In the genomic region with DNA sequence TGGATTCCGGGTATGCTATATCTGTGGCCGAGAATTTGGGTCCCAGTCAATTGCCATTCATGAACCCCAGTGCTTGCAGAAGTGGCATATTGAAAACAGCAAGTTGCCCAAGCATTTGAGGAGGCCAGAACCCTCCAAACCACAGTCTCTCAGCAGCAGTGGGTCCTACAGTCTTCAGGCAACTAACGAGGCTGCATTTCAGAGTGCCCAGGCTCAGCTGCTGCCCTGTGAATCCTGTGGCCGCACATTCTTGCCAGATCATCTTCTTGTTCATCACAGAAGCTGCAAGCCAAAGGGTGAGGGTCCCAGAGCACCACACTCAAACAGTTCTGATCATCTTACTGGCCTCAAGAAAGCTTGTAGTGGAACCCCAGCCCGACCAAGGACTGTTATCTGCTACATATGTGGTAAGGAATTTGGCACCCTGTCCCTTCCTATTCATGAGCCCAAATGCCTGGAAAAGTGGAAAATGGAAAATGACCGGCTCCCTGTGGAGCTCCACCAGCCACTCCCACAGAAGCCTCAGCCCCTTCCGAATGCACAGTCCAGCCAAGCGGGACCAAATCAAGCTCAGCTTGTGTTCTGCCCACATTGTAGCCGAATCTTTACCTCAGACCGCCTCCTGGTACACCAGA, we compare ENCODE assay signal across 19 cellular contexts. TPM values are rescaled to one million over a fixed set of nuclear protein-coding genes. Genes with fewer than 3 reads are reported as not detected.
A peak's percentile ranks its signal among the peaks of the same experiment; 100 is the strongest.
DNase-seq lines count a peak whose midpoint lies in the region; ATAC-seq and TF ChIP-seq lines count a peak whose summit lies in the region.
"Had no signal": no experiment of that assay in that cellular context is flagged by ENCODE, and none has a peak within 500 bp of the region (broad histone marks: within the 10 kb centered on the region; RNA-seq: fewer than 3 reads in every experiment).

No MANE protein-coding gene starts in this region.

- no peaks in the 10 kb centered on the region for H3K79me2 ChIP-seq in hepatocyte

- peak overlapping the region; percentile 11; the same call in 1 of the 2 replicates for H3K27ac ChIP-seq in RWPE1
- H3K27ac ChIP-seq in hepatocyte, result peak overlapping the region; percentile 44
- H3K27ac ChIP-seq in skeletal muscle tissue (ENCODE audit: low read depth, low read length), result peak overlapping the region; percentile 72
- no peak overlapping the region for H3K27ac ChIP-seq in naive thymus-derived CD4-positive, alpha-beta T cell (ENCODE audit: low read depth, low read length)
- H3K27ac ChIP-seq: vagina had no signal

- H3K4me3 ChIP-seq in hepatocyte (no peak overlapping the region), skeletal muscle tissue (ENCODE audit: low read length in 3 of 3) (no peak overlapping the region)
- H3K4me3 ChIP-seq in naive thymus-derived CD4-positive, alpha-beta T cell (ENCODE audit: low read length), result no peak overlapping the region
- H3K4me3 ChIP-seq: coronary artery, GM12878, vagina had no signal

- H3K4me1 ChIP-seq in hepatocyte (ENCODE audit: insufficient read depth) (no peaks in the 10 kb centered on the region), skeletal muscle tissue (ENCODE audit: control insufficient read depth in 3 of 3, insufficient read depth in 3 of 3, low read length in 3 of 3) (peaks cover 0 to 11% (median 5%) of the 10 kb centered on the region in 3 donors)
- no peaks in the 10 kb centered on the region for H3K4me1 ChIP-seq in naive thymus-derived CD4-positive, alpha-beta T cell (ENCODE audit: control insufficient read depth in 2 of 2, insufficient read depth in 2 of 2, low read length in 2 of 2)
- H3K4me1 ChIP-seq: Caco-2, vagina had no signal

- H3K4me3 Mint-ChIP-seq in naive thymus-derived CD4-positive, alpha-beta T cell, result no peak overlapping the region
- H3K4me3 Mint-ChIP-seq: neural crest cell; stimulated activated naive CD8-positive, alpha-beta T cell treated with anti-CD3 and anti-CD28 coated beads, Interleukin-15, Interleukin-2, amounts not matched to agents 100 ng/mL and 50 ng/mL, for 24 hours had no signal

- DNase-seq in Daoy (ENCODE audit: low read depth), result peak; percentile 82
- no peak for DNase-seq in RWPE1 (ENCODE audit: low spot score)
- DNase-seq in hepatocyte (ENCODE audit: low spot score), result no peak
- no peak for DNase-seq in NCI-H526 (lab: John Stamatoyannopoulos, UW)
- DNase-seq in naive thymus-derived CD4-positive, alpha-beta T cell, result no peak
- DNase-seq: activated effector memory CD4-positive, alpha-beta T cell treated with anti-CD3 and anti-CD28 coated beads, Interleukin-2, amount 50 U/mL, for 16 hours; Caco-2; foreskin melanocyte; left ventricle myocardium superior; MV-4-11; NCI-H2029 treated with DMSO at 0.1 percent for 48 hours had no signal

- H3K4me1 Mint-ChIP-seq in naive thymus-derived CD4-positive, alpha-beta T cell, result peaks cover 0 to 26% (median 9%) of the 10 kb centered on the region in 7 donors

- peaks cover 0 to 10% (median 0%) of the 10 kb centered on the region in 5 donors for H3K27me3 Mint-ChIP-seq in naive thymus-derived CD4-positive, alpha-beta T cell

- H3K36me3 ChIP-seq in hepatocyte (replicated peaks; ENCODE audit: insufficient read depth, low read depth), result no peaks in the 10 kb centered on the region
- H3K36me3 ChIP-seq in skeletal muscle tissue (ENCODE audit: control insufficient read depth in 3 of 3, insufficient read depth in 3 of 3, low read length in 3 of 3), result no peaks in the 10 kb centered on the region
- H3K36me3 ChIP-seq in naive thymus-derived CD4-positive, alpha-beta T cell (ENCODE audit: control insufficient read depth in 2 of 3, insufficient read depth in 3 of 3, low read length in 3 of 3), result no peaks in the 10 kb centered on the region
- H3K36me3 ChIP-seq: vagina had no signal

- TF ChIP-seq CTCF in RWPE1 (conservative IDR thresholded peaks at IDR 0.05; ENCODE audit: low read depth), result no peak
- TF ChIP-seq CTCF in hepatocyte (IDR thresholded peaks at IDR 0.05; ENCODE audit: poor library complexity), result no peak

- no peaks in the 10 kb centered on the region for H3K9me3 ChIP-seq in hepatocyte (ENCODE audit: low read depth)
- H3K9me3 ChIP-seq in skeletal muscle tissue (ENCODE audit: control insufficient read depth in 3 of 3, low read length in 3 of 3), result no peaks in the 10 kb centered on the region
- H3K9me3 ChIP-seq in naive thymus-derived CD4-positive, alpha-beta T cell (ENCODE audit: control insufficient read depth in 2 of 3, low read length in 3 of 3), result no peaks in the 10 kb centered on the region
- H3K9me3 ChIP-seq: Caco-2, vagina had no signal

- H3K27me3 ChIP-seq in hepatocyte (no peaks in the 10 kb centered on the region), skeletal muscle tissue (ENCODE audit: control insufficient read depth in 3 of 3, insufficient read depth in 3 of 3, low read length in 3 of 3) (no peaks in the 10 kb centered on the region)
- H3K27me3 ChIP-seq in naive thymus-derived CD4-positive, alpha-beta T cell (ENCODE audit: control insufficient read depth in 2 of 2, insufficient read depth in 2 of 2, low read length in 2 of 2), result no peaks in the 10 kb centered on the region
- H3K27me3 ChIP-seq: vagina had no signal

- H4K20me1 ChIP-seq in hepatocyte (ENCODE audit: insufficient read depth, poor library complexity, severe bottlenecking), result no peaks in the 10 kb centered on the region

- H3K9ac ChIP-seq in skeletal muscle tissue (ENCODE audit: low read depth in 1 of 3, low read length in 3 of 3), result no peak overlapping the region

- no peak overlapping the region for H2AFZ ChIP-seq in hepatocyte

- peak overlapping the region in 1 of 9 donors; percentile 18 for H3K27ac Mint-ChIP-seq in naive thymus-derived CD4-positive, alpha-beta T cell
- H3K27ac Mint-ChIP-seq: stimulated activated naive CD8-positive, alpha-beta T cell treated with anti-CD3 and anti-CD28 coated beads, Interleukin-15, Interleukin-2, amounts not matched to agents 100 ng/mL and 50 ng/mL, for 24 hours had no signal

- no peaks in the 10 kb centered on the region for H3K36me3 Mint-ChIP-seq in naive thymus-derived CD4-positive, alpha-beta T cell

- intact Hi-C loops in naive thymus-derived CD4-positive, alpha-beta T cell (cut with micrococcal nuclease), result loop anchor here in 1 of 2 donors (5.0 kb wide), 1 partner anchor 190 kb away; a partner anchor contains a TSS

- whole genome bisulfite sequencing in hepatocyte (ENCODE audit: low lambda C conversion rate, missing lambda C conversion rate), result 90% methylated on average over 10 of the region's 10 CpGs

- H3K4me2 ChIP-seq in hepatocyte, result no peak overlapping the region

- ATAC-seq in naive thymus-derived CD4-positive, alpha-beta T cell, result no peak
- no peak for ATAC-seq in GM18909 (IDR thresholded peaks at IDR 0.05; ENCODE audit: poor library complexity, unreplicated experiment)
- no peak for ATAC-seq in HG03159 (IDR thresholded peaks at IDR 0.05; ENCODE audit: unreplicated experiment)
- ATAC-seq: GM12878, left ventricle myocardium superior had no signal

- no peaks in the 10 kb centered on the region for H3K9me2 ChIP-seq in hepatocyte (replicated peaks; ENCODE audit: insufficient read depth)

- POLR2A ChIA-PET in RWPE1 (lab: Yijun Ruan, JAX; ENCODE audit: low non-redundant PET), result no interaction called here
- POLR2A ChIA-PET in naive thymus-derived CD4-positive, alpha-beta T cell (lab: Charles Lee), result no interaction called here

- CTCF ChIA-PET in RWPE1 (lab: Yijun Ruan, JAX), result interaction anchor here (0.7 to 1.9 kb wide), 2 partner anchors 60 to 1835 kb away, joined by 3 to 6 read pairs; no protein-coding TSS in a partner anchor
- CTCF ChIA-PET in naive thymus-derived CD4-positive, alpha-beta T cell (lab: Charles Lee), result no interaction called here

- peaks cover 0 to 1% (median 0%) of the 10 kb centered on the region in 11 donors for H3K9me3 Mint-ChIP-seq in naive thymus-derived CD4-positive, alpha-beta T cell
- H3K9me3 Mint-ChIP-seq: neural crest cell; stimulated activated naive CD8-positive, alpha-beta T cell treated with anti-CD3 and anti-CD28 coated beads, Interleukin-15, Interleukin-2, amounts not matched to agents 100 ng/mL and 50 ng/mL, for 24 hours had no signal

RNA-seq across cellular contexts. Expression of a gene that starts 23.0 kb away (rescaled TPM):
- 0.92 and 1.8 TPM in 2 replicates for total RNA-seq in Daoy (2014; rRNA removed; shearing (Covaris generic))
- total RNA-seq in hepatocyte (0.43 and 1.9 TPM in 2 replicates), skeletal muscle tissue (2.6 TPM)
- 1.7 and 2.8 TPM in 2 replicates for polyA plus RNA-seq in hepatocyte
- under 1 TPM in 2 of 5 experiments, not detected in 3; 0.24 TPM for total RNA-seq in naive thymus-derived CD4-positive, alpha-beta T cell
- polyA plus RNA-seq in naive thymus-derived CD4-positive, alpha-beta T cell, result under 1 TPM in 1 of 2 donors, not detected in 1; 0.24 TPM
- total RNA-seq: Caco-2, left ventricle myocardium superior had no signal
